ENCODE assay signal across 28 cellular contexts in the genomic region with DNA sequence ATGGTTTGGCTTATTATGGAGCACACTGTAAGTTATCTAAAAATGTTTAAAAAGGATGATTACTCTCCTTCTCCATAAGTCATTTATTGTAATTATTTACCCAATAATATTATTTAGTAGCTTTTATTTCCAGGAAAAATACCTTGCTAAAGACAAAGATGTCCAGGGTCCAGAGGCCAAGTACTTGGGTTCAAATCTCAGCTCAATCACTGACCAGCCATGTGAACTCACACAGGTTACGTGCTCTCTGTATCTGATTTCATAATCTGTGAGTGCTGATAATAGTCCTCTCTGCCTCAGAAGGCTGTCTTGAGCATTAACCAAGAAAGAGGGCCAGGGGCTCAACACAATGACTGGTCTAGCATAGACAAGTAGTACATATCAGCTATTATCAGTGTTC. TPM values are rescaled to one million over a fixed set of nuclear protein-coding genes. Genes with fewer than 3 reads are reported as not detected.
"Had no signal": no experiment of that assay in that cellular context is flagged by ENCODE, and none has a peak within 500 bp of the region (broad histone marks: within the 10 kb centered on the region; RNA-seq: fewer than 3 reads in every experiment).

No MANE protein-coding gene starts in this region.

- H3K4me3 ChIP-seq: adrenal gland, Peyer's patch, SJSA1 had no signal

- H3K27me3 ChIP-seq: adrenal gland, Peyer's patch had no signal

- H3K36me3 ChIP-seq: SJSA1 had no signal

- H3K27ac Mint-ChIP-seq: activated CD8-positive, alpha-beta T cell treated with anti-CD3 and anti-CD28 coated beads, Interleukin-2, amount 10 ng/mL, durations not matched to agents 7 days and 5 days; activated naive CD8-positive, alpha-beta T cell treated with anti-CD3 and anti-CD28 coated beads, Interleukin-2, amount 10 ng/mL, durations not matched to agents 7 days and 5 days; T-helper 17 cell; WTC11 had no signal

- ATAC-seq: activated CD8-positive, alpha-beta T cell treated with anti-CD3 and anti-CD28 coated beads, Interleukin-2, amount 10 ng/mL, durations not matched to agents 7 days and 5 days; SK-N-SH treated with all-trans-retinoic acid at 6 μM for 48 hours; T-helper 17 cell; WTC11 had no signal

- H3K4me1 Mint-ChIP-seq: activated naive CD8-positive, alpha-beta T cell treated with anti-CD3 and anti-CD28 coated beads, Interleukin-2, amount 10 ng/mL, durations not matched to agents 7 days and 5 days; T-helper 17 cell had no signal

- H3K4me1 ChIP-seq: adrenal gland, Peyer's patch, SJSA1 had no signal

- H3K9me3 ChIP-seq: adrenal gland, Peyer's patch, SJSA1 had no signal

- H3K4me3 Mint-ChIP-seq: activated CD8-positive, alpha-beta T cell treated with anti-CD3 and anti-CD28 coated beads, Interleukin-2, amount 10 ng/mL, durations not matched to agents 7 days and 5 days; activated naive CD8-positive, alpha-beta T cell treated with anti-CD3 and anti-CD28 coated beads, Interleukin-2, amount 10 ng/mL, durations not matched to agents 7 days and 5 days; T-helper 17 cell; WTC11 had no signal

- H3K36me3 Mint-ChIP-seq: activated naive CD8-positive, alpha-beta T cell treated with anti-CD3 and anti-CD28 coated beads, Interleukin-2, amount 10 ng/mL, durations not matched to agents 7 days and 5 days; WTC11 had no signal

- DNase-seq: activated CD4-positive, alpha-beta T cell treated with anti-CD3 and anti-CD28 coated beads for 48 hours; activated CD4-positive, alpha-beta T cell treated with anti-CD3 and anti-CD28 coated beads, Interleukin-2, amount 50 U/mL, for 4 hours; activated CD4-positive, CD25-positive, alpha-beta regulatory T cell treated with anti-CD3 and anti-CD28 coated beads, Interleukin-2, amount 50 U/mL, for 72 hours; activated CD8-positive, alpha-beta memory T cell treated with anti-CD3 and anti-CD28 coated beads, Interleukin-2, amount 50 U/mL, for 48 hours; activated CD8-positive, alpha-beta T cell treated with anti-CD3 and anti-CD28 coated beads, Interleukin-2, amount 10 ng/mL, durations not matched to agents 7 days and 5 days; activated naive CD4-positive, alpha-beta T cell treated with anti-CD3 and anti-CD28 coated beads, Interleukin-2, amount 50 U/mL, for 16 hours; activated naive CD8-positive, alpha-beta T cell treated with anti-CD3 and anti-CD28 coated beads, Interleukin-2, amount 10 ng/mL, durations not matched to agents 7 days and 5 days; activated T-cell treated with anti-CD3 and anti-CD28 coated beads, Interleukin-2, amount 50 U/mL, for 1 hour; anterior cingulate cortex; cerebellar nuclear complex; Kasumi-1; NCI-H1048; NCI-H146; NCI-H1930; NCI-H2171; NCI-H2227 treated with DMSO at 0.1 percent for 48 hours; NCI-H446 treated with DMSO at 0.1 percent for 48 hours; NCI-H526 treated with DMSO at 0.1 percent for 48 hours; NCI-H82; Peyer's patch; SHP77; T-helper 17 cell; T-helper 9 cell had no signal

- H3K27ac ChIP-seq: adrenal gland, Peyer's patch, RWPE1, SJSA1 had no signal

- H3K9me3 Mint-ChIP-seq: activated naive CD8-positive, alpha-beta T cell treated with anti-CD3 and anti-CD28 coated beads, Interleukin-2, amount 10 ng/mL, durations not matched to agents 7 days and 5 days; WTC11 had no signal

RNA-seq across cellular contexts. Expression of a gene that starts 27.0 kb away (rescaled TPM):
- total RNA-seq: activated CD8-positive, alpha-beta T cell treated with anti-CD3 and anti-CD28 coated beads, Interleukin-2, amount 10 ng/mL, durations not matched to agents 7 days and 5 days; SJSA1 had no signal
